In genomic region chr2:112322919-112323318, GRCh38 we compare ENCODE assay signal across 22 cellular contexts.
"Had no signal": no experiment of that assay in that cellular context is flagged by ENCODE, and none has a peak within 500 bp of the region (broad histone marks: within the 10 kb centered on the region; RNA-seq: fewer than 3 reads in every experiment).

No MANE protein-coding gene starts in this region.

- ATAC-seq: esophagus mucosa; gastrocnemius medialis; heart right ventricle; left cardiac atrium; left lung; left ventricle myocardium superior; lower lobe of right lung; naive thymus-derived CD4-positive, alpha-beta T cell had no signal

- H3K4me1 Mint-ChIP-seq: naive thymus-derived CD4-positive, alpha-beta T cell had no signal

- H3K4me3 ChIP-seq: coronary artery, dorsolateral prefrontal cortex, esophagus squamous epithelium, gastrocnemius medialis, heart right ventricle, left lung, lower lobe of right lung had no signal

- H3K4me1 ChIP-seq: esophagus squamous epithelium, gastrocnemius medialis, heart right ventricle, left lung, lower lobe of right lung had no signal

- H3K27ac Mint-ChIP-seq: naive thymus-derived CD4-positive, alpha-beta T cell had no signal

- H3K27me3 Mint-ChIP-seq: naive thymus-derived CD4-positive, alpha-beta T cell had no signal

- H3K27ac ChIP-seq: dorsolateral prefrontal cortex, epithelial cell of prostate, esophagus squamous epithelium, gastrocnemius medialis, heart right ventricle, left lung, lower lobe of right lung had no signal

- DNase-seq: dermis blood vessel endothelial cell; dorsolateral prefrontal cortex; effector CD4-positive, alpha-beta T cell; effector memory CD4-positive, alpha-beta T cell; erythroblast; esophagus squamous epithelium; foreskin fibroblast; foreskin melanocyte; gastrocnemius medialis; glutamatergic neuron; heart right ventricle; hippocampal formation; left cardiac atrium; left lung; left ventricle myocardium superior; lower lobe of right lung; mesenchymal stem cell; midbrain; naive thymus-derived CD4-positive, alpha-beta T cell had no signal

- H3K27me3 ChIP-seq: dorsolateral prefrontal cortex, esophagus squamous epithelium, gastrocnemius medialis, heart right ventricle, left lung had no signal

- H3K4me3 Mint-ChIP-seq: naive thymus-derived CD4-positive, alpha-beta T cell had no signal

- H3K9me3 ChIP-seq: esophagus squamous epithelium, gastrocnemius medialis, left lung, lower lobe of right lung had no signal
